Comparison of ENCODE assay signal across 9 cellular contexts in the genomic region with DNA sequence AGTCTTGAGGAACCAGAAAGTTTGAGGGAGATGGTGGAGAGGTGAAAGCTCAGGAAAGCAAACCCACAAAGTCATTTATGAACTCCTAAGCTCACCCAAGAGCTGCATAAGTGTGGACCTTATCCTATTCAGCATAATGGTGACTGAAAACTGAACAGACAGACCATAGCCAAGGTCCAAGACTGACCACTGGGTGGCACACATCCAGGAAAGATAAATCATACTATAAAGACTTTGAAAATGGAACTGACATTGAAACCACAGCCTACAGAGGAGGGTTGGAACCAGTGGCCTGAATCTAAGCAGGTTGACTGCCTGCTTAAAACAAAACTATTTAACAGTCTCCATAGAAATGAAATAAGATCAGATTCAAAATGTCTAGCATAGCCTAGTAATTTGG.
DNase-seq lines count a peak whose midpoint lies in the region; ATAC-seq, FAIRE-seq and TF ChIP-seq lines count a peak whose summit lies in the region.
"Had no signal": no experiment of that assay in that cellular context is flagged by ENCODE, and none has a peak within 500 bp of the region (broad histone marks: within the 10 kb centered on the region; RNA-seq: fewer than 3 reads in every experiment).

No MANE protein-coding gene starts in this region.

- H3K36me3 ChIP-seq in OCI-LY1 (ENCODE audit: insufficient read depth, low read length) (no peaks in the 10 kb centered on the region), keratinocyte (ENCODE audit: control insufficient read depth in 2 of 2, extremely low read depth in 1 of 2, insufficient read depth in 2 of 2, low read length in 2 of 2) (no peaks in the 10 kb centered on the region)

- H3K9me3 ChIP-seq in OCI-LY1 (ENCODE audit: low read length) (no peaks in the 10 kb centered on the region), keratinocyte (ENCODE audit: control insufficient read depth, low read depth, low read length) (no peaks in the 10 kb centered on the region)

- H3K79me2 ChIP-seq in OCI-LY1 (ENCODE audit: insufficient read depth, low read length) (no peaks in the 10 kb centered on the region), keratinocyte (ENCODE audit: control insufficient read depth, insufficient read depth, low read length) (no peaks in the 10 kb centered on the region)

- TF ChIP-seq CTCF in OCI-LY1 (IDR thresholded peaks at IDR 0.05; ENCODE audit: low read length) = peak; percentile 34; the same call in 1 of the 2 replicates
- peak in 2 of 3 experiments; percentile 8 to 31 for TF ChIP-seq CTCF in keratinocyte (optimal IDR thresholded peaks at IDR 0.05 in 1 of 3, IDR thresholded peaks at IDR 0.05 in 1 of 3, conservative IDR thresholded peaks at IDR 0.05 in 1 of 3; ENCODE audit: extremely low read depth in 1 of 3, insufficient read depth in 2 of 3, low read length in 3 of 3)

- H2AFZ ChIP-seq in OCI-LY1 (ENCODE audit: low read length) (no peak overlapping the region), keratinocyte (ENCODE audit: control insufficient read depth, low read length) (no peak overlapping the region)

- H4K20me1 ChIP-seq in OCI-LY1 (ENCODE audit: insufficient read depth, low read length) (no peaks in the 10 kb centered on the region), keratinocyte (ENCODE audit: control insufficient read depth, extremely low read depth, insufficient read depth, low read length) (no peaks in the 10 kb centered on the region)

- H3K4me2 ChIP-seq in OCI-LY1 (ENCODE audit: low read length) (no peak overlapping the region), keratinocyte (ENCODE audit: control insufficient read depth, extremely low read depth, insufficient read depth, low read depth, low read length) (no peak overlapping the region)

- H3K9me1 ChIP-seq in keratinocyte (ENCODE audit: control insufficient read depth, extremely low read depth, insufficient read depth, low read length) = no peaks in the 10 kb centered on the region

- H3K4me3 ChIP-seq in OCI-LY1 (ENCODE audit: low read depth, low read length, poor library complexity, severe bottlenecking) (no peak overlapping the region), keratinocyte (ENCODE audit: control insufficient read depth in 2 of 3, extremely low read depth in 1 of 3, insufficient read depth in 2 of 3, low read depth in 1 of 3, low read length in 3 of 3) (no peak overlapping the region)

- H3K27ac ChIP-seq in OCI-LY1 (ENCODE audit: low read depth, low read length, poor library complexity, severe bottlenecking) = no peak overlapping the region
- no peak overlapping the region for H3K27ac ChIP-seq in keratinocyte (ENCODE audit: control insufficient read depth, insufficient read depth, low read length)

- H3K9ac ChIP-seq in OCI-LY1 (ENCODE audit: low read length) (no peak overlapping the region), keratinocyte (ENCODE audit: control insufficient read depth, extremely low read depth, insufficient read depth, low read length) (no peak overlapping the region)

- H3K27me3 ChIP-seq in OCI-LY1 (ENCODE audit: insufficient read depth, low read length) (no peaks in the 10 kb centered on the region), keratinocyte (ENCODE audit: control insufficient read depth, extremely low read depth, insufficient read depth, low read length) (no peaks in the 10 kb centered on the region)

- ATAC-seq in HG02798 (IDR thresholded peaks at IDR 0.05; ENCODE audit: poor library complexity, unreplicated experiment) = peak; percentile 80
- ATAC-seq in Right ventricle myocardium superior (ENCODE audit: poor library complexity) = no peak

- dilution Hi-C loops in keratinocyte (cut with MboI; ENCODE audit: extremely low pct_ligation_motif_present, low sequenced_read_pairs) = no loop called here

- DNase-seq in DMS 273 (lab: John Stamatoyannopoulos, UW; ENCODE audit: unreplicated experiment) (peak; percentile 37), DMS 273 treated with DMSO at 0.1 percent for 48 hours (lab: John Stamatoyannopoulos, UW) (no peak), keratinocyte (ENCODE audit: low read depth, low spot score) (no peak), Right ventricle myocardium superior (no peak), NCI-H1694 treated with DMSO at 0.1 percent for 48 hours (lab: John Stamatoyannopoulos, UW) (no peak)
- DNase-seq in central memory CD4-positive, alpha-beta T cell = no peak

- H3K4me1 ChIP-seq in OCI-LY1 (ENCODE audit: insufficient read depth, low read length, severe bottlenecking) (no peaks in the 10 kb centered on the region), keratinocyte (ENCODE audit: control insufficient read depth, extremely low read depth, insufficient read depth, low read length) (no peaks in the 10 kb centered on the region)

- no peaks in the 10 kb centered on the region for H3K9me2 ChIP-seq in OCI-LY1 (ENCODE audit: low read depth, low read length)

- peak; percentile 32 for FAIRE-seq in keratinocyte (lab: Jason Lieb, UNC)
- FAIRE-seq: A204.1 had no signal

- intact Hi-C loops in Right ventricle myocardium superior (cut with DNase I) = no loop called here

- H3F3A ChIP-seq in OCI-LY1 (ENCODE audit: insufficient read depth, low read length) = no peaks in the 10 kb centered on the region
